In the genomic region with DNA sequence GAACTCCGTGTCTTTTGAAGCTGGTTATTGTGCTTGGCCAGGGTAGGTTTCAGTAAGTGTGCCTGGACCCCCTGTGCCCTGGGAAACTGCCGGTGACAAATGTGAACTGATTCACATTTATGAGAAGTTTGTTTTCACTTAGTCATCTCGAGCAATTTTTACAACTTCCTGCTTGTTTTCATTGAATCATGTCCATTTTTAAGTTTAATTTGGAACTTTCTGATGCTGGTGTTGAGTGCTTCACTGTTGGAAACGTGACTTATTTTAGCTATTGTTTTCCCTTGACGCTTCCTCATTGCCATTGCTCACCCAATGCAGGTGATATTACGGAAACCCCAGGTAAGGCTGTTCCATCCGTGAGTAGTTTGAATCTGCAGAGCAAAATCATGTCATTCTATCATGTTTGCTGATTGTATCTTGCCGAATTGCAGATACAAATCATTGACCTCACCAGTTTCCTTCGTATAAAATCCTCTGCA, we compare ENCODE assay signal across 20 cellular contexts.
DNase-seq lines count a peak whose midpoint lies in the region; ATAC-seq, FAIRE-seq and TF ChIP-seq lines count a peak whose summit lies in the region.
"Had no signal": no experiment of that assay in that cellular context is flagged by ENCODE, and none has a peak within 500 bp of the region (broad histone marks: within the 10 kb centered on the region; RNA-seq: fewer than 3 reads in every experiment).

No MANE protein-coding gene starts in this region.

- CTCF ChIA-PET in SK-N-SH (lab: Yijun Ruan, JAX), result no interaction called here

- WGBS in SK-N-SH (ENCODE audit: low lambda C conversion rate), result 65% methylated on average over 9 of the region's 9 CpGs

- no peaks in the 10 kb centered on the region for H3K27me3 ChIP-seq in SK-N-SH (ENCODE audit: insufficient read depth)
- no peaks in the 10 kb centered on the region for H3K27me3 ChIP-seq in astrocyte (ENCODE audit: insufficient read depth, low read length)

- H3K36me3 ChIP-seq in SK-N-SH (replicated peaks in 1 of 2; ENCODE audit: control insufficient read depth in 1 of 2, insufficient read depth in 2 of 2, low read length in 1 of 2) (no peaks in the 10 kb centered on the region), astrocyte (ENCODE audit: insufficient read depth, low read length) (no peaks in the 10 kb centered on the region)

- H3K9me3 Mint-ChIP-seq in astrocyte (ENCODE audit: unreplicated experiment), result no peaks in the 10 kb centered on the region
- H3K9me3 Mint-ChIP-seq: H9; naive thymus-derived CD8-positive, alpha-beta T cell; type B pancreatic cell had no signal

- H3K9ac ChIP-seq in SK-N-SH (no peak overlapping the region), astrocyte (ENCODE audit: low read length) (no peak overlapping the region)

- no peak overlapping the region for H3K4me3 Mint-ChIP-seq in astrocyte (ENCODE audit: unreplicated experiment)
- H3K4me3 Mint-ChIP-seq: H9; naive thymus-derived CD8-positive, alpha-beta T cell; type B pancreatic cell had no signal

- TF ChIP-seq CTCF in SK-N-SH (IDR thresholded peaks at IDR 0.05), result no peak
- no peak for TF ChIP-seq CTCF in astrocyte (IDR thresholded peaks at IDR 0.05; ENCODE audit: insufficient read depth, low read depth, low read length)

- H3K4me3 ChIP-seq in SK-N-SH (ENCODE audit: low read depth in 2 of 2, low read length in 1 of 2) (no peak overlapping the region), astrocyte (ENCODE audit: insufficient read depth, low read depth, low read length) (no peak overlapping the region)

- DNase-seq in SK-N-SH (no peak), HTR-8/SVneo (ENCODE audit: insufficient read length, low spot score) (peak; percentile 45), astrocyte (ENCODE audit: low read depth) (no peak), renal cortical epithelial cell (ENCODE audit: low read depth) (peak; percentile 48), G401 (ENCODE audit: low spot score) (no peak)
- DNase-seq: activated CD4-positive, alpha-beta T cell treated with anti-CD3 and anti-CD28 coated beads, Interleukin-2, amount 50 U/mL, for 4 hours; activated effector memory CD4-positive, alpha-beta T cell treated with Interleukin-2 at 50 U/mL for 16 hours; COR-L47; H9; Kasumi-1; naive thymus-derived CD8-positive, alpha-beta T cell; NCI-H2029; NCI-H526; stimulated activated CD4-positive, alpha-beta T cell treated with anti-CD3 and anti-CD28 coated beads, Interleukin-4, amount 100 ng/mL, for 24 hours; T-helper 9 cell had no signal

- H4K20me1 ChIP-seq in SK-N-SH (ENCODE audit: insufficient read depth) (no peaks in the 10 kb centered on the region), astrocyte (ENCODE audit: insufficient read depth, low read length) (no peaks in the 10 kb centered on the region)

- H3K4me2 ChIP-seq in SK-N-SH, result 0 out of 2 replicates have a peak overlapping the region, but pooled peaks have one; percentile 31
- peak overlapping the region; percentile 39 for H3K4me2 ChIP-seq in astrocyte (ENCODE audit: low read length)

- POLR2A ChIA-PET in SK-N-SH (lab: Yijun Ruan, JAX), result no interaction called here

- no peaks in the 10 kb centered on the region for H3F3A ChIP-seq in SK-N-SH (replicated peaks; ENCODE audit: insufficient read depth)

- in situ Hi-C loops in G401 (cut with HindIII; ENCODE audit: low sequenced_read_pairs), result no loop called here

- FAIRE-seq in HTR-8/SVneo (lab: Jason Lieb, UNC) (no peak), astrocyte (lab: Jason Lieb, UNC) (peak; percentile 63)
- FAIRE-seq: A204.1 had no signal

- H3K27ac ChIP-seq in SK-N-SH (ENCODE audit: low read depth in 2 of 2, low read length in 1 of 2) (peak overlapping the region in 1 of 2 experiments; percentile 20; a peak in 2 of 4 replicates), astrocyte (ENCODE audit: low read depth, low read length) (no peak overlapping the region)

- peaks cover 11% of the 10 kb centered on the region for H3K4me1 Mint-ChIP-seq in astrocyte (ENCODE audit: low read depth, unreplicated experiment)

- no peak for ATAC-seq in SK-N-SH treated with all-trans-retinoic acid at 6 μM for 48 hours
- ATAC-seq in GM18502 (IDR thresholded peaks at IDR 0.05; ENCODE audit: poor library complexity, unreplicated experiment), result no peak
- no peak for ATAC-seq in GM18868 (IDR thresholded peaks at IDR 0.05; ENCODE audit: unreplicated experiment)
- ATAC-seq: naive thymus-derived CD8-positive, alpha-beta T cell had no signal

- H3K79me2 ChIP-seq in SK-N-SH (ENCODE audit: insufficient read depth), result no peaks in the 10 kb centered on the region
- no peaks in the 10 kb centered on the region for H3K79me2 ChIP-seq in astrocyte (ENCODE audit: insufficient read depth, low read length)

- H2AFZ ChIP-seq in SK-N-SH (ENCODE audit: low read depth) (no peak overlapping the region), astrocyte (ENCODE audit: low read depth, low read length) (no peak overlapping the region)

- H3K36me3 Mint-ChIP-seq in astrocyte (ENCODE audit: low read depth, unreplicated experiment), result peaks cover 8% of the 10 kb centered on the region
- H3K36me3 Mint-ChIP-seq: naive thymus-derived CD8-positive, alpha-beta T cell; type B pancreatic cell had no signal

- H3K27me3 Mint-ChIP-seq in astrocyte (ENCODE audit: low read depth, unreplicated experiment), result peaks cover 5% of the 10 kb centered on the region
- H3K27me3 Mint-ChIP-seq: type B pancreatic cell had no signal

- TF ChIP-seq EP300 in SK-N-SH (IDR thresholded peaks at IDR 0.05; ENCODE audit: borderline replicate concordance in 1 of 2, low read depth in 1 of 2, low read length in 1 of 2), result no peak

- H3K9me2 ChIP-seq in SK-N-SH, result no peaks in the 10 kb centered on the region

- H3K9me3 ChIP-seq in SK-N-SH, result no peaks in the 10 kb centered on the region
- no peaks in the 10 kb centered on the region for H3K9me3 ChIP-seq in astrocyte (ENCODE audit: insufficient read depth, low read depth, low read length)

- H3K4me1 ChIP-seq in SK-N-SH (ENCODE audit: control insufficient read depth in 1 of 2, insufficient read depth in 2 of 2, low read depth in 1 of 2, low read length in 1 of 2) (peaks cover 5 to 9% of the 10 kb centered on the region in 2 experiments; a peak in 3 of 4 replicates), astrocyte (ENCODE audit: insufficient read depth, low read length) (peaks cover 4% of the 10 kb centered on the region)

- no peak overlapping the region for H3K27ac Mint-ChIP-seq in astrocyte (ENCODE audit: unreplicated experiment)
- H3K27ac Mint-ChIP-seq: H9, type B pancreatic cell had no signal

- no peak for TF ChIP-seq RAD21 in SK-N-SH (IDR thresholded peaks at IDR 0.05; ENCODE audit: low read length)

TF ChIP-seq in SK-N-SH, 30 proteins besides CTCF, POLR2A, EP300 and RAD21 (continues in another document):
- TF ChIP-seq, protein P1, sequence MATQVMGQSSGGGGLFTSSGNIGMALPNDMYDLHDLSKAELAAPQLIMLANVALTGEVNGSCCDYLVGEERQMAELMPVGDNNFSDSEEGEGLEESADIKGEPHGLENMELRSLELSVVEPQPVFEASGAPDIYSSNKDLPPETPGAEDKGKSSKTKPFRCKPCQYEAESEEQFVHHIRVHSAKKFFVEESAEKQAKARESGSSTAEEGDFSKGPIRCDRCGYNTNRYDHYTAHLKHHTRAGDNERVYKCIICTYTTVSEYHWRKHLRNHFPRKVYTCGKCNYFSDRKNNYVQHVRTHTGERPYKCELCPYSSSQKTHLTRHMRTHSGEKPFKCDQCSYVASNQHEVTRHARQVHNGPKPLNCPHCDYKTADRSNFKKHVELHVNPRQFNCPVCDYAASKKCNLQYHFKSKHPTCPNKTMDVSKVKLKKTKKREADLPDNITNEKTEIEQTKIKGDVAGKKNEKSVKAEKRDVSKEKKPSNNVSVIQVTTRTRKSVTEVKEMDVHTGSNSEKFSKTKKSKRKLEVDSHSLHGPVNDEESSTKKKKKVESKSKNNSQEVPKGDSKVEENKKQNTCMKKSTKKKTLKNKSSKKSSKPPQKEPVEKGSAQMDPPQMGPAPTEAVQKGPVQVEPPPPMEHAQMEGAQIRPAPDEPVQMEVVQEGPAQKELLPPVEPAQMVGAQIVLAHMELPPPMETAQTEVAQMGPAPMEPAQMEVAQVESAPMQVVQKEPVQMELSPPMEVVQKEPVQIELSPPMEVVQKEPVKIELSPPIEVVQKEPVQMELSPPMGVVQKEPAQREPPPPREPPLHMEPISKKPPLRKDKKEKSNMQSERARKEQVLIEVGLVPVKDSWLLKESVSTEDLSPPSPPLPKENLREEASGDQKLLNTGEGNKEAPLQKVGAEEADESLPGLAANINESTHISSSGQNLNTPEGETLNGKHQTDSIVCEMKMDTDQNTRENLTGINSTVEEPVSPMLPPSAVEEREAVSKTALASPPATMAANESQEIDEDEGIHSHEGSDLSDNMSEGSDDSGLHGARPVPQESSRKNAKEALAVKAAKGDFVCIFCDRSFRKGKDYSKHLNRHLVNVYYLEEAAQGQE (IDR thresholded peaks at IDR 0.05; ENCODE audit: low read depth, low read length), result no peak
- TF ChIP-seq JUND (IDR thresholded peaks at IDR 0.05) (no peak), EZH2phosphoT487 (IDR thresholded peaks at IDR 0.05; ENCODE audit: borderline replicate concordance, low read depth) (no peak)

TF ChIP-seq in SK-N-SH treated with all-trans-retinoic acid at 6 μM for 48 hours, 23 proteins besides CTCF, POLR2A, EP300 and RAD21:
- no peak for TF ChIP-seq CSDC2 (CRISPR knock-in tag; IDR thresholded peaks at IDR 0.05)
- no peak for TF ChIP-seq ARNTL (CRISPR knock-in tag; IDR thresholded peaks at IDR 0.05; ENCODE audit: borderline replicate concordance, low read depth)
- TF ChIP-seq ZFP30 (CRISPR knock-in tag; IDR thresholded peaks at IDR 0.05), result no peak
- TF ChIP-seq SNAI2 (CRISPR knock-in tag; IDR thresholded peaks at IDR 0.05), result no peak
- TF ChIP-seq TOX (CRISPR knock-in tag; IDR thresholded peaks at IDR 0.05; ENCODE audit: borderline replicate concordance), result no peak
- TF ChIP-seq TCF4 (CRISPR knock-in tag; IDR thresholded peaks at IDR 0.05; ENCODE audit: borderline replicate concordance), result no peak
- no peak for TF ChIP-seq ZNF8 (CRISPR knock-in tag; IDR thresholded peaks at IDR 0.05)
- TF ChIP-seq, protein P2, sequence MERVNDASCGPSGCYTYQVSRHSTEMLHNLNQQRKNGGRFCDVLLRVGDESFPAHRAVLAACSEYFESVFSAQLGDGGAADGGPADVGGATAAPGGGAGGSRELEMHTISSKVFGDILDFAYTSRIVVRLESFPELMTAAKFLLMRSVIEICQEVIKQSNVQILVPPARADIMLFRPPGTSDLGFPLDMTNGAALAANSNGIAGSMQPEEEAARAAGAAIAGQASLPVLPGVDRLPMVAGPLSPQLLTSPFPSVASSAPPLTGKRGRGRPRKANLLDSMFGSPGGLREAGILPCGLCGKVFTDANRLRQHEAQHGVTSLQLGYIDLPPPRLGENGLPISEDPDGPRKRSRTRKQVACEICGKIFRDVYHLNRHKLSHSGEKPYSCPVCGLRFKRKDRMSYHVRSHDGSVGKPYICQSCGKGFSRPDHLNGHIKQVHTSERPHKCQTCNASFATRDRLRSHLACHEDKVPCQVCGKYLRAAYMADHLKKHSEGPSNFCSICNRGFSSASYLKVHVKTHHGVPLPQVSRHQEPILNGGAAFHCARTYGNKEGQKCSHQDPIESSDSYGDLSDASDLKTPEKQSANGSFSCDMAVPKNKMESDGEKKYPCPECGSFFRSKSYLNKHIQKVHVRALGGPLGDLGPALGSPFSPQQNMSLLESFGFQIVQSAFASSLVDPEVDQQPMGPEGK (CRISPR knock-in tag; IDR thresholded peaks at IDR 0.05; ENCODE audit: borderline replicate concordance), result no peak
- no peak for TF ChIP-seq BACH2 (CRISPR knock-in tag; IDR thresholded peaks at IDR 0.05; ENCODE audit: borderline replicate concordance)

Comparison
In these comparisons a context has a peak if more than half of its experiments do, and no peak if none do; other contexts are left out.
1. DNase-seq: peak in HTR-8/SVneo (single experiment) and renal cortical epithelial cell (single experiment); none in SK-N-SH (single experiment), astrocyte (single experiment) and G401 (single experiment).